ENCODE assay signal across 8 cellular contexts in the genomic region with DNA sequence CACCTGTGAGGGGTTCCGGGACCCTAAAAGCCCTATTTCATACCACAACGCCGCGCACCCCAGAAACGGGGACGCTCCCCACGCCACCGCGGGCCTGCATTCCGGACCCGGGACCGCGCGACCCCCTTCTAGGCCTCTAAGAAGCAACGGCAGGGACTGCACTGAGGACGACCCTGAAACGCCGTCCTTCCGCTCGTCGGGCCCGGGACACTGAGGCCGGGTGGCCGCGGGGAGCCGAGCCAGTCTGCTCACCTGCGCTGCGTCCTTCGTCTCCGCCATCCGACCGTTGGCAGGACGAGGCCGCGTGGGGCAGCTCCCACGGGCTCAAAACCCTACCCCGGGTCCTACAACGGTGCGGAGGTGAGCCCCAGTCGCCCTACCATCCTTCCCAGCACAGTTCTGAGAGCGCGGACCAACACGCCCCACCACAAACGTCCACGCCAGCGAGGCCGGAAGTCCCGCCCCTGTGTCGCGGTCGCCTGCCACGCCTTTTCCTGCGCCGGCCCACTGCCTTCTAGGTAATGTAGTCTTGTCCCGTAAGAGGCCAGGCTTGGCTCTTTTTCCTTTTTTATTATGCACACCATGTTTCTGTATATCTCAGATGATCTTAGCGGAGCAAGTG. TPM values are rescaled to one million over a fixed set of nuclear protein-coding genes. Genes with fewer than 3 reads are reported as not detected.
A peak's percentile ranks its signal among the peaks of the same experiment; 100 is the strongest.
DNase-seq lines count a peak whose midpoint lies in the region; ATAC-seq and TF ChIP-seq lines count a peak whose summit lies in the region.

A gene (minus strand): TSS at position 460 of the 622 bp plus-strand sequence. CDS start 181 bp downstream, at position 279.

- H3K4me3 Mint-ChIP-seq in activated naive CD8-positive, alpha-beta T cell: peak within 1 kb of the TSS; percentile 92
- H3K4me3 Mint-ChIP-seq in osteocyte (ENCODE audit: unreplicated experiment): peak within 1 kb of the TSS; percentile 93

- peaks cover 18% of the 10 kb centered on the region for H3K9me3 Mint-ChIP-seq in activated naive CD8-positive, alpha-beta T cell (ENCODE audit: low read depth)
- H3K9me3 Mint-ChIP-seq in osteocyte (ENCODE audit: unreplicated experiment): peaks cover 54% of the 10 kb centered on the region

- H3K36me3 ChIP-seq in thoracic aorta: peaks cover 20% of the 10 kb centered on the region

- peak within 1 kb of the TSS; percentile 92 for H3K27ac Mint-ChIP-seq in activated naive CD8-positive, alpha-beta T cell
- H3K27ac Mint-ChIP-seq in osteocyte (ENCODE audit: unreplicated experiment): peak within 1 kb of the TSS; percentile 93

- ATAC-seq in SK-N-SH treated with all-trans-retinoic acid at 6 μM for 48 hours: peak; percentile 100
- ATAC-seq in thoracic aorta (ENCODE audit: insufficient number of reproducible peaks, low FRiP score, low read depth): no peak

- H3K36me3 Mint-ChIP-seq in activated naive CD8-positive, alpha-beta T cell: peaks cover 41% of the 10 kb centered on the region
- peaks cover 41% of the 10 kb centered on the region for H3K36me3 Mint-ChIP-seq in osteocyte (ENCODE audit: unreplicated experiment)

- TF ChIP-seq CTCF in HFF-Myc (IDR thresholded peaks at IDR 0.05; ENCODE audit: low read depth, low read length, missing control alignments): no peak
- no peak for TF ChIP-seq CTCF in osteocyte (IDR thresholded peaks at IDR 0.05)
- TF ChIP-seq CTCF in thoracic aorta (IDR thresholded peaks at IDR 0.05): no peak

- intact Hi-C loops in head of caudate nucleus (cut with DNase I): no loop called here

- H3K27me3 Mint-ChIP-seq in activated naive CD8-positive, alpha-beta T cell: no peaks in the 10 kb centered on the region
- no peaks in the 10 kb centered on the region for H3K27me3 Mint-ChIP-seq in osteocyte (ENCODE audit: unreplicated experiment)

- peaks cover 5 to 20% of the 10 kb centered on the region in 2 donors for H3K4me1 ChIP-seq in thoracic aorta (ENCODE audit: control insufficient read depth in 1 of 2, low read depth in 2 of 2)

- H3K9me3 ChIP-seq in thoracic aorta: peaks cover 19% of the 10 kb centered on the region

- no peaks in the 10 kb centered on the region for H3K27me3 ChIP-seq in thoracic aorta (replicated peaks; ENCODE audit: insufficient read depth)

- DNase-seq in GM04503 (ENCODE audit: low read depth): peak; percentile 49
- DNase-seq in HFF-Myc (ENCODE audit: extremely low read depth, low read depth): peak; percentile 55
- DNase-seq in NCI-H1048 (lab: John Stamatoyannopoulos, UW): peak; percentile 67
- peak; percentile 88 to 97 (median 93) for DNase-seq in head of caudate nucleus
- DNase-seq in osteocyte (ENCODE audit: extremely low spot score, unreplicated experiment): peak; percentile 94
- DNase-seq in thoracic aorta (ENCODE audit: low spot score): peak; percentile 53

- H3K4me1 Mint-ChIP-seq in activated naive CD8-positive, alpha-beta T cell (ENCODE audit: low read depth): peaks cover 33% of the 10 kb centered on the region
- peaks cover 17% of the 10 kb centered on the region for H3K4me1 Mint-ChIP-seq in osteocyte (ENCODE audit: unreplicated experiment)

- H3K27ac ChIP-seq in thoracic aorta: no peak within 1 kb of the TSS

- peak within 1 kb of the TSS; percentile 69 for H3K4me3 ChIP-seq in HFF-Myc (replicated peaks; ENCODE audit: low read depth, low read length)
- peak within 1 kb of the TSS; percentile 74 for H3K4me3 ChIP-seq in thoracic aorta

TF ChIP-seq in SK-N-SH treated with all-trans-retinoic acid at 6 μM for 48 hours, 23 proteins besides CTCF, POLR2A, EP300 and RAD21:
- no peak for TF ChIP-seq TOX (CRISPR knock-in tag; IDR thresholded peaks at IDR 0.05; ENCODE audit: borderline replicate concordance)
- TF ChIP-seq, protein P1, sequence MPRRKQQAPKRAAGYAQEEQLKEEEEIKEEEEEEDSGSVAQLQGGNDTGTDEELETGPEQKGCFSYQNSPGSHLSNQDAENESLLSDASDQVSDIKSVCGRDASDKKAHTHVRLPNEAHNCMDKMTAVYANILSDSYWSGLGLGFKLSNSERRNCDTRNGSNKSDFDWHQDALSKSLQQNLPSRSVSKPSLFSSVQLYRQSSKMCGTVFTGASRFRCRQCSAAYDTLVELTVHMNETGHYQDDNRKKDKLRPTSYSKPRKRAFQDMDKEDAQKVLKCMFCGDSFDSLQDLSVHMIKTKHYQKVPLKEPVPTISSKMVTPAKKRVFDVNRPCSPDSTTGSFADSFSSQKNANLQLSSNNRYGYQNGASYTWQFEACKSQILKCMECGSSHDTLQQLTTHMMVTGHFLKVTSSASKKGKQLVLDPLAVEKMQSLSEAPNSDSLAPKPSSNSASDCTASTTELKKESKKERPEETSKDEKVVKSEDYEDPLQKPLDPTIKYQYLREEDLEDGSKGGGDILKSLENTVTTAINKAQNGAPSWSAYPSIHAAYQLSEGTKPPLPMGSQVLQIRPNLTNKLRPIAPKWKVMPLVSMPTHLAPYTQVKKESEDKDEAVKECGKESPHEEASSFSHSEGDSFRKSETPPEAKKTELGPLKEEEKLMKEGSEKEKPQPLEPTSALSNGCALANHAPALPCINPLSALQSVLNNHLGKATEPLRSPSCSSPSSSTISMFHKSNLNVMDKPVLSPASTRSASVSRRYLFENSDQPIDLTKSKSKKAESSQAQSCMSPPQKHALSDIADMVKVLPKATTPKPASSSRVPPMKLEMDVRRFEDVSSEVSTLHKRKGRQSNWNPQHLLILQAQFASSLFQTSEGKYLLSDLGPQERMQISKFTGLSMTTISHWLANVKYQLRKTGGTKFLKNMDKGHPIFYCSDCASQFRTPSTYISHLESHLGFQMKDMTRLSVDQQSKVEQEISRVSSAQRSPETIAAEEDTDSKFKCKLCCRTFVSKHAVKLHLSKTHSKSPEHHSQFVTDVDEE (CRISPR knock-in tag; IDR thresholded peaks at IDR 0.05): no peak
- no peak for TF ChIP-seq ARNTL (CRISPR knock-in tag; IDR thresholded peaks at IDR 0.05; ENCODE audit: borderline replicate concordance, low read depth)
- TF ChIP-seq, protein P2, sequence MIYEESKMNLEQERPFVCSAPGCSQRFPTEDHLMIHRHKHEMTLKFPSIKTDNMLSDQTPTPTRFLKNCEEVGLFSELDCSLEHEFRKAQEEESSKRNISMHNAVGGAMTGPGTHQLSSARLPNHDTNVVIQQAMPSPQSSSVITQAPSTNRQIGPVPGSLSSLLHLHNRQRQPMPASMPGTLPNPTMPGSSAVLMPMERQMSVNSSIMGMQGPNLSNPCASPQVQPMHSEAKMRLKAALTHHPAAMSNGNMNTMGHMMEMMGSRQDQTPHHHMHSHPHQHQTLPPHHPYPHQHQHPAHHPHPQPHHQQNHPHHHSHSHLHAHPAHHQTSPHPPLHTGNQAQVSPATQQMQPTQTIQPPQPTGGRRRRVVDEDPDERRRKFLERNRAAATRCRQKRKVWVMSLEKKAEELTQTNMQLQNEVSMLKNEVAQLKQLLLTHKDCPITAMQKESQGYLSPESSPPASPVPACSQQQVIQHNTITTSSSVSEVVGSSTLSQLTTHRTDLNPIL (CRISPR knock-in tag; IDR thresholded peaks at IDR 0.05; ENCODE audit: low read depth): no peak
- TF ChIP-seq PPARA (CRISPR knock-in tag; IDR thresholded peaks at IDR 0.05; ENCODE audit: borderline replicate concordance): no peak
- TF ChIP-seq RARB (CRISPR knock-in tag; IDR thresholded peaks at IDR 0.05): no peak
- no peak for TF ChIP-seq ZFP3 (CRISPR knock-in tag; IDR thresholded peaks at IDR 0.05)
- TF ChIP-seq TCF4 (CRISPR knock-in tag; IDR thresholded peaks at IDR 0.05; ENCODE audit: borderline replicate concordance): no peak
- TF ChIP-seq OSR1 (CRISPR knock-in tag; IDR thresholded peaks at IDR 0.05): no peak
- TF ChIP-seq ZFP30 (CRISPR knock-in tag; IDR thresholded peaks at IDR 0.05): no peak
- TF ChIP-seq, protein P3, sequence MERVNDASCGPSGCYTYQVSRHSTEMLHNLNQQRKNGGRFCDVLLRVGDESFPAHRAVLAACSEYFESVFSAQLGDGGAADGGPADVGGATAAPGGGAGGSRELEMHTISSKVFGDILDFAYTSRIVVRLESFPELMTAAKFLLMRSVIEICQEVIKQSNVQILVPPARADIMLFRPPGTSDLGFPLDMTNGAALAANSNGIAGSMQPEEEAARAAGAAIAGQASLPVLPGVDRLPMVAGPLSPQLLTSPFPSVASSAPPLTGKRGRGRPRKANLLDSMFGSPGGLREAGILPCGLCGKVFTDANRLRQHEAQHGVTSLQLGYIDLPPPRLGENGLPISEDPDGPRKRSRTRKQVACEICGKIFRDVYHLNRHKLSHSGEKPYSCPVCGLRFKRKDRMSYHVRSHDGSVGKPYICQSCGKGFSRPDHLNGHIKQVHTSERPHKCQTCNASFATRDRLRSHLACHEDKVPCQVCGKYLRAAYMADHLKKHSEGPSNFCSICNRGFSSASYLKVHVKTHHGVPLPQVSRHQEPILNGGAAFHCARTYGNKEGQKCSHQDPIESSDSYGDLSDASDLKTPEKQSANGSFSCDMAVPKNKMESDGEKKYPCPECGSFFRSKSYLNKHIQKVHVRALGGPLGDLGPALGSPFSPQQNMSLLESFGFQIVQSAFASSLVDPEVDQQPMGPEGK (CRISPR knock-in tag; IDR thresholded peaks at IDR 0.05; ENCODE audit: borderline replicate concordance): no peak
- no peak for TF ChIP-seq ZC3H10 (CRISPR knock-in tag; IDR thresholded peaks at IDR 0.05)
- no peak for TF ChIP-seq ZNF70 (CRISPR knock-in tag; IDR thresholded peaks at IDR 0.05)
- TF ChIP-seq SNAI2 (CRISPR knock-in tag; IDR thresholded peaks at IDR 0.05): no peak
- TF ChIP-seq BACH2 (CRISPR knock-in tag; IDR thresholded peaks at IDR 0.05; ENCODE audit: borderline replicate concordance): no peak
- TF ChIP-seq ISL1 (CRISPR knock-in tag; IDR thresholded peaks at IDR 0.05): no peak
- TF ChIP-seq, protein P4, sequence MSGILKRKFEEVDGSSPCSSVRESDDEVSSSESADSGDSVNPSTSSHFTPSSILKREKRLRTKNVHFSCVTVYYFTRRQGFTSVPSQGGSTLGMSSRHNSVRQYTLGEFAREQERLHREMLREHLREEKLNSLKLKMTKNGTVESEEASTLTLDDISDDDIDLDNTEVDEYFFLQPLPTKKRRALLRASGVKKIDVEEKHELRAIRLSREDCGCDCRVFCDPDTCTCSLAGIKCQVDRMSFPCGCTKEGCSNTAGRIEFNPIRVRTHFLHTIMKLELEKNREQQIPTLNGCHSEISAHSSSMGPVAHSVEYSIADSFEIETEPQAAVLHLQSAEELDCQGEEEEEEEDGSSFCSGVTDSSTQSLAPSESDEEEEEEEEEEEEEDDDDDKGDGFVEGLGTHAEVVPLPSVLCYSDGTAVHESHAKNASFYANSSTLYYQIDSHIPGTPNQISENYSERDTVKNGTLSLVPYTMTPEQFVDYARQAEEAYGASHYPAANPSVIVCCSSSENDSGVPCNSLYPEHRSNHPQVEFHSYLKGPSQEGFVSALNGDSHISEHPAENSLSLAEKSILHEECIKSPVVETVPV (CRISPR knock-in tag; IDR thresholded peaks at IDR 0.05): no peak
- TF ChIP-seq ESRRG (CRISPR knock-in tag; IDR thresholded peaks at IDR 0.05): no peak
- no peak for TF ChIP-seq ZNF8 (CRISPR knock-in tag; IDR thresholded peaks at IDR 0.05)

RNA-seq across cellular contexts. Expression of the gene that starts here (rescaled TPM):
- total RNA-seq in osteocyte (10.3 and 11.0 TPM in 2 replicates), thoracic aorta (1 to 10 TPM; 6.3 to 6.5 TPM)
